ENCODE assay signal across 1 cellular context in the genomic region with DNA sequence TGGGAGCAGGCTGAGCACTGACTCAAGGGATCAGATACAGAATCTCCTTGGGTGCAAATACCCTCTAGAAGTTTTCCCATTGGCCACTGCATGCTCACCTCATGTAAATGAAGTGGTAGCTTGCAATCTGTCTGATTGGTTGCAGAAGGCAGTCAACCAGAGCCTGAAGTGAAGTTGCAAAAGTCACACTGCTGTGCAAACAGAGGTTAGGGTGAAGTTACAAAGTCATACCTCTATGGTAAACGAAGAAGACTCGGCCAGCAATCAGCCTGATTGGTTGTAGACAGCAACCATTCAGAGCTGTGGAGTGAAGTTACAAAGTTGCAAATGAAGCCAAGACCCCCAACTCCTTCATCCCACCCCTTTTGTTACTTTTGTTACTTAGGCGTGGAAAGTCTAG.
TF ChIP-seq lines count a peak whose summit lies in the region.

No MANE protein-coding gene starts in this region.

TF ChIP-seq in GM12878, 131 proteins besides CTCF, POLR2A, EP300 and RAD21:
- TF ChIP-seq ZNF207 (IDR thresholded peaks at IDR 0.05; ENCODE audit: borderline replicate concordance) (no peak), FOXK2 (IDR thresholded peaks at IDR 0.05) (no peak), TCF7 (IDR thresholded peaks at IDR 0.05; ENCODE audit: borderline replicate concordance) (no peak), WRNIP1 (IDR thresholded peaks at IDR 0.05; ENCODE audit: borderline replicate concordance, low read depth, low read length) (no peak), SIN3A (IDR thresholded peaks at IDR 0.05; ENCODE audit: low read depth, low read length) (no peak), ZNF217 (IDR thresholded peaks at IDR 0.05) (no peak), RELA (IDR thresholded peaks at IDR 0.05; ENCODE audit: borderline replicate concordance, partially characterized antibody) (no peak), BHLHE40 (IDR thresholded peaks at IDR 0.05; ENCODE audit: borderline replicate concordance in 1 of 2, low read depth in 2 of 2, low read length in 1 of 2) (no peak), SMC3 (IDR thresholded peaks at IDR 0.05; ENCODE audit: borderline replicate concordance, low read length) (no peak), NFIC (IDR thresholded peaks at IDR 0.05; ENCODE audit: low read depth, low read length) (no peak)
